In the genomic region with DNA sequence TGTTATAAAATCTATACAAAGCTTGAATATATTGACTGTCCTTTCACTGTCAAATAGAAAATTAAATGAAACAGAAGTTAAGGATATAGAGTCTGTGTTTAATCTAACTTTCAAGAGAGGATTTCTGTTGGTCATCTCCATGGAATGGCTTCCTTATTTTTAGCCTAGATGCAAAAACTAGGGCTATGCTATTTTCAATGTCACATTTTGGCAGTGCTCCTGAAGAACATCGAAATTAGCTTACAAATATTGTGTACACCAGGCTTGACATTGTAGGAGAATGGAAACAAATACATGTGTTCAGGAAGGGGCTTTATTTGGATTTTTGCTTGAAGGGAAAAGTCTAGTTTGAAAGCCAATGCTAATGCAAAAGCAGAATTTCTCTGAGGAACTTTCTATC, we compare ENCODE assay signal across 24 cellular contexts.
"Had no signal": no experiment of that assay in that cellular context is flagged by ENCODE, and none has a peak within 500 bp of the region (broad histone marks: within the 10 kb centered on the region; RNA-seq: fewer than 3 reads in every experiment).

No MANE protein-coding gene starts in this region.

- H3K4me1 Mint-ChIP-seq: immature natural killer cell; naive thymus-derived CD4-positive, alpha-beta T cell; neural progenitor cell had no signal

- H3K9me3 Mint-ChIP-seq: dendritic cell treated with granulocyte-macrophage colony-stimulating factor and Interleukin-4, amounts not matched to agents 40 ng/mL and 50 ng/mL, for 4 days; naive thymus-derived CD4-positive, alpha-beta T cell; nephron; neural progenitor cell had no signal

- H3K27ac ChIP-seq: esophagus muscularis mucosa, heart right ventricle, neural progenitor cell, parathyroid adenoma, right lobe of liver, stomach, thyroid gland had no signal

- H3K9ac ChIP-seq: neural progenitor cell, parathyroid adenoma had no signal

- H3K36me3 ChIP-seq: esophagus muscularis mucosa, heart right ventricle, neural progenitor cell, right lobe of liver, stomach, thyroid gland had no signal

- H3K36me3 Mint-ChIP-seq: immature natural killer cell; naive thymus-derived CD4-positive, alpha-beta T cell; neural progenitor cell had no signal

- H3K4me1 ChIP-seq: neural progenitor cell, parathyroid adenoma, right lobe of liver had no signal

- ATAC-seq: naive thymus-derived CD4-positive, alpha-beta T cell; right lobe of liver had no signal

- H3K9me3 ChIP-seq: esophagus muscularis mucosa, heart right ventricle, right lobe of liver, stomach, thyroid gland had no signal

- H2AFZ ChIP-seq: neural progenitor cell, parathyroid adenoma had no signal

- DNase-seq: effector memory CD4-positive, alpha-beta T cell; glutamatergic neuron; heart right ventricle; hypothalamus; immature natural killer cell; islet precursor cell; kidney glomerular epithelial cell; mesendoderm; midbrain; naive thymus-derived CD4-positive, alpha-beta T cell; right lobe of liver; small intestine; stimulated activated CD4-positive, alpha-beta T cell treated with anti-CD3 and anti-CD28 coated beads, Interleukin-15, amount 100 ng/mL, for 24 hours; stimulated activated CD4-positive, alpha-beta T cell treated with anti-CD3 and anti-CD28 coated beads, Interleukin-2, amount 100 ng/mL, for 48 hours; stimulated activated naive CD4-positive, alpha-beta T cell treated with Interleukin-2 at 50 U/mL for 16 hours; stomach; thyroid gland; trophoblast cell had no signal

- H3K27ac Mint-ChIP-seq: dendritic cell treated with granulocyte-macrophage colony-stimulating factor and Interleukin-4, amounts not matched to agents 40 ng/mL and 50 ng/mL, for 4 days; immature natural killer cell; naive thymus-derived CD4-positive, alpha-beta T cell; nephron; neural progenitor cell; progenitor cell of endocrine pancreas had no signal

- H3K79me2 ChIP-seq: parathyroid adenoma had no signal

- H3K4me3 Mint-ChIP-seq: dendritic cell treated with granulocyte-macrophage colony-stimulating factor and Interleukin-4, amounts not matched to agents 40 ng/mL and 50 ng/mL, for 4 days; immature natural killer cell; naive thymus-derived CD4-positive, alpha-beta T cell; nephron; neural progenitor cell had no signal

- H3K27me3 Mint-ChIP-seq: dendritic cell treated with granulocyte-macrophage colony-stimulating factor and Interleukin-4, amounts not matched to agents 40 ng/mL and 50 ng/mL, for 4 days; naive thymus-derived CD4-positive, alpha-beta T cell; progenitor cell of endocrine pancreas had no signal

- H3K4me2 ChIP-seq: neural progenitor cell had no signal

- H3K27me3 ChIP-seq: esophagus muscularis mucosa, heart right ventricle, neural progenitor cell, right lobe of liver, stomach, thyroid gland had no signal

- H3K4me3 ChIP-seq: esophagus muscularis mucosa, heart right ventricle, neural progenitor cell, right lobe of liver, stomach, thyroid gland had no signal
